In the genomic region with DNA sequence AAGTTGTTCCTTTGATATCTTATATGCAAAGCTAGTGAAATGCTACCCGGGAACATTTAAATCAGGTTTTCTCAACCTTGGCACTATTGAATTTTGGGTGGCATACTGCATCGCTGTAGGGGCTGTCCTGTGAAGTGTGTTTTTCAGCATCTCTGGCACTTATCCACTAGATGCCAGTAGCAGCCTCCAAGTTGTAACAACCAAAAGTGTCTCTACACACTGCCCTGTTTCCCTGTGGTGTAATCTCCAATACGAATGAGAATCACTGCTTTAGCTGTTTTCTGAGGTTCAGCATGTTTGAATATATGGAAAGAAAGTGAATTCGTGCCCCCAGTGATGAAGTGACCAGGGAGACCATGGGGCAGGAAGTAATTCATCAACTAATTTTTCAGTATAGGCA, we compare ENCODE assay signal across 24 cellular contexts.
"Had no signal": no experiment of that assay in that cellular context is flagged by ENCODE, and none has a peak within 500 bp of the region (broad histone marks: within the 10 kb centered on the region; RNA-seq: fewer than 3 reads in every experiment).

No MANE protein-coding gene starts in this region.

- H3K27ac ChIP-seq: left ventricle myocardium inferior, ovary, right atrium auricular region, right lobe of liver, tibial nerve, uterus had no signal

- H3K27me3 Mint-ChIP-seq: memory B cell; naive thymus-derived CD4-positive, alpha-beta T cell; natural killer cell treated with Interleukin-12 subunit alpha and Interleukin-12 subunit beta and Interleukin-15 and Interleukin-18, amount 100 ng/mL, for 72 hours; progenitor cell of endocrine pancreas; stimulated activated memory B cell treated with anti-CD40 and anti-IgM and Interleukin-4, amounts not matched to agents 10 μg/mL and 1 μg/mL and 100 μg/mL, for 72 hours; stimulated activated naive CD8-positive, alpha-beta T cell treated with anti-CD3 and anti-CD28 coated beads, Interleukin-15, amount 100 ng/mL, for 72 hours; type B pancreatic cell had no signal

- H3K27me3 ChIP-seq: ovary, right atrium auricular region, right lobe of liver, tibial nerve, uterus had no signal

- H3K4me1 Mint-ChIP-seq: memory B cell; stimulated activated memory B cell treated with anti-CD40 and anti-IgM and Interleukin-4, amounts not matched to agents 10 μg/mL and 1 μg/mL and 100 μg/mL, for 72 hours; stimulated activated naive CD8-positive, alpha-beta T cell treated with anti-CD3 and anti-CD28 coated beads, Interleukin-15, amount 100 ng/mL, for 72 hours had no signal

- H3K27ac Mint-ChIP-seq: memory B cell; naive thymus-derived CD4-positive, alpha-beta T cell; natural killer cell treated with Interleukin-12 subunit alpha and Interleukin-12 subunit beta and Interleukin-15 and Interleukin-18, amount 100 ng/mL, for 72 hours; progenitor cell of endocrine pancreas; stimulated activated memory B cell treated with anti-CD40 and anti-IgM and Interleukin-4, amounts not matched to agents 10 μg/mL and 1 μg/mL and 100 μg/mL, for 72 hours; stimulated activated naive CD8-positive, alpha-beta T cell treated with anti-CD3 and anti-CD28 coated beads, Interleukin-15, amount 100 ng/mL, for 72 hours; type B pancreatic cell had no signal

- H3K4me3 Mint-ChIP-seq: memory B cell; naive thymus-derived CD4-positive, alpha-beta T cell; natural killer cell treated with Interleukin-12 subunit alpha and Interleukin-12 subunit beta and Interleukin-15 and Interleukin-18, amount 100 ng/mL, for 72 hours; stimulated activated memory B cell treated with anti-CD40 and anti-IgM and Interleukin-4, amounts not matched to agents 10 μg/mL and 1 μg/mL and 100 μg/mL, for 72 hours; stimulated activated naive CD8-positive, alpha-beta T cell treated with anti-CD3 and anti-CD28 coated beads, Interleukin-15, amount 100 ng/mL, for 72 hours; type B pancreatic cell had no signal

- H3K9me3 Mint-ChIP-seq: memory B cell; stimulated activated memory B cell treated with anti-CD40 and anti-IgM and Interleukin-4, amounts not matched to agents 10 μg/mL and 1 μg/mL and 100 μg/mL, for 72 hours; stimulated activated naive CD8-positive, alpha-beta T cell treated with anti-CD3 and anti-CD28 coated beads, Interleukin-15, amount 100 ng/mL, for 72 hours; type B pancreatic cell had no signal

- DNase-seq: islet precursor cell; left ventricle myocardium inferior; midbrain; mucosa of descending colon; naive thymus-derived CD4-positive, alpha-beta T cell; ovary; right lobe of liver; stimulated activated CD4-positive, alpha-beta T cell treated with anti-CD3 and anti-CD28 coated beads, Interleukin-1b, Interleukin-23, amount 100 ng/mL, for 48 hours; stimulated activated CD4-positive, alpha-beta T cell treated with anti-CD3 and anti-CD28 coated beads, Interleukin-2, amount 100 ng/mL, for 48 hours; stimulated activated CD4-positive, alpha-beta T cell treated with anti-CD3 and anti-CD28 coated beads, Interleukin-4, amount 100 ng/mL, for 4 hours; stimulated activated CD8-positive, alpha-beta memory T cell treated with anti-CD3 and anti-CD28 coated beads, Interleukin-4, amount 100 ng/mL, for 48 hours; stimulated activated naive CD4-positive, alpha-beta T cell treated with Interleukin-2 at 50 U/mL for 16 hours; stimulated activated naive CD8-positive, alpha-beta T cell treated with anti-CD3 and anti-CD28 coated beads, Interleukin-15, amount 100 ng/mL, for 72 hours; substantia nigra; uterus had no signal

- H3K4me2 ChIP-seq: smooth muscle cell had no signal

- H3K36me3 Mint-ChIP-seq: memory B cell; naive thymus-derived CD4-positive, alpha-beta T cell; natural killer cell treated with Interleukin-12 subunit alpha and Interleukin-12 subunit beta and Interleukin-15 and Interleukin-18, amount 100 ng/mL, for 72 hours; stimulated activated memory B cell treated with anti-CD40 and anti-IgM and Interleukin-4, amounts not matched to agents 10 μg/mL and 1 μg/mL and 100 μg/mL, for 72 hours; type B pancreatic cell had no signal

- H3K4me1 ChIP-seq: left ventricle myocardium inferior, right atrium auricular region, right lobe of liver, tibial nerve, uterus had no signal

- H3K36me3 ChIP-seq: left ventricle myocardium inferior, ovary, right atrium auricular region, right lobe of liver, tibial nerve, uterus had no signal

- H3K4me3 ChIP-seq: left ventricle myocardium inferior, lung, mucosa of descending colon, ovary, right atrium auricular region, right lobe of liver, smooth muscle cell, tibial nerve, uterus had no signal

- H3K9me3 ChIP-seq: left ventricle myocardium inferior, mucosa of descending colon, ovary, right atrium auricular region, right lobe of liver, tibial nerve, uterus had no signal
